8 cellular contexts compared by ENCODE assay signal in the genomic region with DNA sequence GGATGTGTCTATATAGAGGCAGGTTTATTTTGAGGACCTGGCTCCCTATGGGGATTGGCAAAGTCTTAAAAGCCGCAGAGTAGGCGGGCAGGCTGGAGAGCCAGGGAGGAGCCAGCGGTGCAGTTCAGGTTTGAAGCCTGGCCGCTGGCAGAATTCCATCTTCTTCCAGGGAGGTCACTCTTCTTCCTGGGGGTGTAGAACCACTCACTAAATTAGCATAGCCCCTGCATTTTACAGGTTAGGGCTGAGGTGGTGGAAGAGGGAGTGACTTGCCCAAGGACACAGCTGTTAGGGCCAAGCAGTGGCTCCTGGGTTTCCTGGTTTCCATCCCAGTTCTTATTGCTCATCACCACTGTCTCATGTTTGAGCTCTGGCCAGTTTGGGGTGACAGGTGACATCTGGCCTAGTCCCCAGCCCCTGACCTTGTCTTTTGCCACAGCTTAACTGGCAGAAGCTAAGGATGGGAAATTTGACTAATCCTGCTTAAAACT. TPM values are rescaled to one million over a fixed set of nuclear protein-coding genes. Genes with fewer than 3 reads are reported as not detected.
DNase-seq lines count a peak whose midpoint lies in the region; ATAC-seq and TF ChIP-seq lines count a peak whose summit lies in the region.

No MANE protein-coding gene starts in this region.

- intact Hi-C loops in Right ventricle myocardium inferior (cut with DNase I), result loop anchor here (5.0 kb wide), 1 partner anchor 57 kb away; no protein-coding TSS in a partner anchor
- intact Hi-C loops in cardiac septum (cut with DNase I), result no loop called here

- H3K9me3 ChIP-seq in OCI-LY1 (ENCODE audit: low read length) (no peaks in the 10 kb centered on the region), iPS-15b (ENCODE audit: control insufficient read depth, insufficient read depth, low read length) (no peaks in the 10 kb centered on the region), skeletal muscle satellite cell (replicated peaks; ENCODE audit: low read length) (no peaks in the 10 kb centered on the region)

- ATAC-seq in Right ventricle myocardium inferior, result peak; percentile 64
- ATAC-seq in GM21526 (IDR thresholded peaks at IDR 0.05; ENCODE audit: low FRiP score, unreplicated experiment), result no peak

- H3K27me3 ChIP-seq in OCI-LY1 (ENCODE audit: insufficient read depth, low read length) (no peaks in the 10 kb centered on the region), iPS-15b (ENCODE audit: control insufficient read depth, insufficient read depth, low read length) (no peaks in the 10 kb centered on the region), skeletal muscle satellite cell (ENCODE audit: control insufficient read depth, insufficient read depth, low read length) (no peaks in the 10 kb centered on the region)

- H3K4me3 ChIP-seq in OCI-LY1 (ENCODE audit: low read depth, low read length, poor library complexity, severe bottlenecking) (peak overlapping the region; percentile 94), iPS-15b (ENCODE audit: low read depth, low read length) (peak overlapping the region; percentile 92), skeletal muscle satellite cell (ENCODE audit: low read length) (peak overlapping the region; percentile 99)

- H3K9me2 ChIP-seq in OCI-LY1 (ENCODE audit: low read depth, low read length), result no peaks in the 10 kb centered on the region

- H3K4me2 ChIP-seq in OCI-LY1 (ENCODE audit: low read length), result peak overlapping the region; percentile 95
- peak overlapping the region; percentile 93 for H3K4me2 ChIP-seq in skeletal muscle satellite cell (ENCODE audit: low read length)

- no peak for TF ChIP-seq CTCF in OCI-LY1 (IDR thresholded peaks at IDR 0.05; ENCODE audit: low read length)

- H3F3A ChIP-seq in OCI-LY1 (ENCODE audit: insufficient read depth, low read length), result no peaks in the 10 kb centered on the region; the same call in 1 of the 2 replicates

- peaks cover 9% of the 10 kb centered on the region for H3K4me1 ChIP-seq in OCI-LY1 (ENCODE audit: insufficient read depth, low read length, severe bottlenecking)
- peaks cover 7% of the 10 kb centered on the region for H3K4me1 ChIP-seq in iPS-15b (ENCODE audit: control insufficient read depth, insufficient read depth, low read length)
- peaks cover 19% of the 10 kb centered on the region for H3K4me1 ChIP-seq in skeletal muscle satellite cell (ENCODE audit: control insufficient read depth, insufficient read depth, low read length)

- no peaks in the 10 kb centered on the region for H3K79me2 ChIP-seq in OCI-LY1 (ENCODE audit: insufficient read depth, low read length)

- peak overlapping the region; percentile 75; the same call in 1 of the 2 replicates for H3K9ac ChIP-seq in OCI-LY1 (ENCODE audit: low read length)
- H3K9ac ChIP-seq in iPS-15b (ENCODE audit: low read depth, low read length), result peak overlapping the region; percentile 62
- peak overlapping the region; percentile 98 for H3K9ac ChIP-seq in skeletal muscle satellite cell (ENCODE audit: low read depth, low read length)

- no peaks in the 10 kb centered on the region for H3K36me3 ChIP-seq in OCI-LY1 (ENCODE audit: insufficient read depth, low read length)
- peaks cover 4% of the 10 kb centered on the region for H3K36me3 ChIP-seq in iPS-15b (ENCODE audit: control insufficient read depth, insufficient read depth, low read length)
- H3K36me3 ChIP-seq in skeletal muscle satellite cell (ENCODE audit: insufficient read depth, low read length), result peaks cover 20% of the 10 kb centered on the region

- H3K27ac ChIP-seq in OCI-LY1 (ENCODE audit: low read depth, low read length, poor library complexity, severe bottlenecking), result no peak overlapping the region

- DNase-seq in Right ventricle myocardium inferior (ENCODE audit: missing footprints), result no peak
- no peak for DNase-seq in cardiac septum (ENCODE audit: low spot score)
- peak; percentile 66 for DNase-seq in astrocyte of the hippocampus (ENCODE audit: low read depth, low spot score)
- DNase-seq in HuH-7.5 (ENCODE audit: low spot score), result no peak

- H4K20me1 ChIP-seq in OCI-LY1 (ENCODE audit: insufficient read depth, low read length), result no peaks in the 10 kb centered on the region

- no peak overlapping the region; the same call in 1 of the 2 replicates for H2AFZ ChIP-seq in OCI-LY1 (ENCODE audit: low read length)

RNA-seq across cellular contexts. Expression of a gene that starts 1.4 kb away (rescaled TPM):
- 288 TPM for total RNA-seq in Right ventricle myocardium inferior
- total RNA-seq in cardiac septum, result 224 TPM
- 34.3 and 38.5 TPM in 2 replicates for total RNA-seq in skeletal muscle satellite cell (2012; rRNA removed)

RNA-seq across cellular contexts. Expression of a gene that starts 26.5 kb away (rescaled TPM):
- total RNA-seq in Right ventricle myocardium inferior (150 TPM), cardiac septum (108 TPM)
- total RNA-seq in skeletal muscle satellite cell (2012; rRNA removed), result 198 and 210 TPM in 2 replicates

RNA-seq across cellular contexts. Expression of a gene that starts 45.7 kb away (rescaled TPM):
- total RNA-seq in Right ventricle myocardium inferior, result 3.2 TPM
- total RNA-seq in cardiac septum, result 4.0 TPM
- 5.7 and 9.6 TPM in 2 replicates for total RNA-seq in skeletal muscle satellite cell (2012; rRNA removed)
